1 cellular context compared by ENCODE assay signal in the genomic region with DNA sequence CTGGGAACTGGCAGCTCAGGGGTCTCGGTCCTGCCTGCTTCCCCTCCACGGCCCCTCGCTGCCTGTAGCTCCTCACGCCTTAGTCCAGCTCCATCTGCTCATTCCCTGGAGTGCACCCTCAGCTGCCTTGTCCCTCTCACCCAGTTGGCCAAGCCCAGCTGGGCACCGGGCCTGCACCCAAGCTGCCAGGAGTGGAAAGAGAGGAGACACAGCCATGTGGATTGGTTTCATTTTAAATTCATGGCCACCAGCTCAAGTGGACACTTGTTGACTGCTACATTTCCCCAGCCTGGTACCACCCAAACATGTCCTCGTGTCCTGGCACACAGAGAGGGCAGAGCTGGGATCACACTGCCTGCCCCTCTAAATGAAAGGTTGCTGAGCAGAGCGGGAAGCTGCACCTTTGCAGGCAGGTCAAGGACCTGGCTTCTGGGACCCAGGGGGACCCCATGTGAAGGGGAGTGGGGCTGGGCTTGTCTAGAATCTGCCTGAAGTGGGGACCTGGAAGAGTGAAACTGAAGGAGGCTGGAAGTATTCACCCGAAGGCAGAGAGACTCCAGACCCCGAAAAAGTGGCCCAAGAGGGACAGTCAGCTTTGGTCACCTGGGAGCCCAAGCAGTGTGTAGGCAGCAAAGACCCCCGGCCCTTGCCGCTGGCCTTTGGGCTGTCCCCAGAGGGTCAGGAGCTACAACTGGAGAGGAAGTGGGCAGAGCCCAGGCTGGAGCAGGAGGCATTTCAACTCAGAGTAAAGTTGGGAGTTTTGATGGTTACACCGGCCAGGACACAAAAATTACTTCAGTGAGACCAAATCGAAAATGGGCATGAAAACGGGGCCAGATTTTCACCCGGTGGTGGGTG.
TF ChIP-seq lines count a peak whose summit lies in the region.

No MANE protein-coding gene starts in this region.

TF ChIP-seq in liver, 16 proteins besides CTCF, POLR2A, EP300 and RAD21 (continued from another document):
- TF ChIP-seq, protein P1, sequence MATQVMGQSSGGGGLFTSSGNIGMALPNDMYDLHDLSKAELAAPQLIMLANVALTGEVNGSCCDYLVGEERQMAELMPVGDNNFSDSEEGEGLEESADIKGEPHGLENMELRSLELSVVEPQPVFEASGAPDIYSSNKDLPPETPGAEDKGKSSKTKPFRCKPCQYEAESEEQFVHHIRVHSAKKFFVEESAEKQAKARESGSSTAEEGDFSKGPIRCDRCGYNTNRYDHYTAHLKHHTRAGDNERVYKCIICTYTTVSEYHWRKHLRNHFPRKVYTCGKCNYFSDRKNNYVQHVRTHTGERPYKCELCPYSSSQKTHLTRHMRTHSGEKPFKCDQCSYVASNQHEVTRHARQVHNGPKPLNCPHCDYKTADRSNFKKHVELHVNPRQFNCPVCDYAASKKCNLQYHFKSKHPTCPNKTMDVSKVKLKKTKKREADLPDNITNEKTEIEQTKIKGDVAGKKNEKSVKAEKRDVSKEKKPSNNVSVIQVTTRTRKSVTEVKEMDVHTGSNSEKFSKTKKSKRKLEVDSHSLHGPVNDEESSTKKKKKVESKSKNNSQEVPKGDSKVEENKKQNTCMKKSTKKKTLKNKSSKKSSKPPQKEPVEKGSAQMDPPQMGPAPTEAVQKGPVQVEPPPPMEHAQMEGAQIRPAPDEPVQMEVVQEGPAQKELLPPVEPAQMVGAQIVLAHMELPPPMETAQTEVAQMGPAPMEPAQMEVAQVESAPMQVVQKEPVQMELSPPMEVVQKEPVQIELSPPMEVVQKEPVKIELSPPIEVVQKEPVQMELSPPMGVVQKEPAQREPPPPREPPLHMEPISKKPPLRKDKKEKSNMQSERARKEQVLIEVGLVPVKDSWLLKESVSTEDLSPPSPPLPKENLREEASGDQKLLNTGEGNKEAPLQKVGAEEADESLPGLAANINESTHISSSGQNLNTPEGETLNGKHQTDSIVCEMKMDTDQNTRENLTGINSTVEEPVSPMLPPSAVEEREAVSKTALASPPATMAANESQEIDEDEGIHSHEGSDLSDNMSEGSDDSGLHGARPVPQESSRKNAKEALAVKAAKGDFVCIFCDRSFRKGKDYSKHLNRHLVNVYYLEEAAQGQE (IDR thresholded peaks at IDR 0.05): no peak
- TF ChIP-seq RXRA (IDR thresholded peaks at IDR 0.05) (peak; percentile 83 to 86), HNF4A (conservative IDR thresholded peaks at IDR 0.05) (peak in 1 of 2 donors; percentile 24)
- TF ChIP-seq, protein P2, sequence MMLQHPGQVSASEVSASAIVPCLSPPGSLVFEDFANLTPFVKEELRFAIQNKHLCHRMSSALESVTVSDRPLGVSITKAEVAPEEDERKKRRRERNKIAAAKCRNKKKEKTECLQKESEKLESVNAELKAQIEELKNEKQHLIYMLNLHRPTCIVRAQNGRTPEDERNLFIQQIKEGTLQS (IDR thresholded peaks at IDR 0.05): no peak
